Comparison of ENCODE assay signal across 17 cellular contexts in genomic region chr10:112510384-112510783, GRCh38.
DNase-seq lines count a peak whose midpoint lies in the region; ATAC-seq lines count a peak whose summit lies in the region.
"Had no signal": no experiment of that assay in that cellular context is flagged by ENCODE, and none has a peak within 500 bp of the region (broad histone marks: within the 10 kb centered on the region; RNA-seq: fewer than 3 reads in every experiment).

No MANE protein-coding gene starts in this region.

- DNase-seq in activated naive CD4-positive, alpha-beta T cell treated with Interleukin-2 at 50 U/mL for 16 hours, result peak; percentile 23
- no peak for DNase-seq in activated naive CD4-positive, alpha-beta T cell treated with anti-CD3 and anti-CD28 coated beads for 36 hours
- peak; percentile 47 for DNase-seq in activated CD4-positive, alpha-beta memory T cell treated with anti-CD3 and anti-CD28 coated beads, Interleukin-2, amount 10 ng/mL, durations not matched to agents 7 days and 5 days
- peak; percentile 26 to 32 for DNase-seq in stimulated activated CD8-positive, alpha-beta memory T cell treated with anti-CD3 and anti-CD28 coated beads, Interleukin-15, amount 100 ng/mL, for 48 hours (ENCODE audit: low read depth in 2 of 2)
- no peak for DNase-seq in NCI-H1694 treated with DMSO at 0.1 percent for 48 hours (lab: John Stamatoyannopoulos, UW)
- no peak for DNase-seq in DMS53 treated with DMSO at 0.1 percent for 48 hours (lab: John Stamatoyannopoulos, UW; ENCODE audit: unreplicated experiment)
- DNase-seq in HPDE6-E6E7 (ENCODE audit: extremely low spot score), result no peak
- DNase-seq: CD8-positive, alpha-beta memory T cell; Karpas-422; MM.1S; NCI-H1105; NCI-H187 treated with DMSO at 0.1 percent for 48 hours; NCI-H446; NCI-H774 had no signal

- no peaks in the 10 kb centered on the region for H3K27me3 Mint-ChIP-seq in activated naive CD4-positive, alpha-beta T cell treated with anti-CD3 and anti-CD28 coated beads for 36 hours (ENCODE audit: low read depth)
- H3K27me3 Mint-ChIP-seq in activated CD4-positive, alpha-beta memory T cell treated with anti-CD3 and anti-CD28 coated beads, Interleukin-2, amount 10 ng/mL, durations not matched to agents 7 days and 5 days, result no peaks in the 10 kb centered on the region
- H3K27me3 Mint-ChIP-seq: CD8-positive, alpha-beta memory T cell had no signal

- CTCF ChIA-PET in activated naive CD4-positive, alpha-beta T cell treated with anti-CD3 and anti-CD28 coated beads for 36 hours (lab: Charles Lee), result interaction anchor here (0.6 kb wide), 1 partner anchor 202 kb away, joined by 4 read pairs; no protein-coding TSS in a partner anchor
- CTCF ChIA-PET in activated CD4-positive, alpha-beta memory T cell treated with anti-CD3 and anti-CD28 coated beads, Interleukin-2, amount 10 ng/mL, durations not matched to agents 7 days and 5 days (lab: Charles Lee), result no interaction called here

- H3K9me3 Mint-ChIP-seq in activated naive CD4-positive, alpha-beta T cell treated with anti-CD3 and anti-CD28 coated beads for 36 hours, result peaks cover 1% of the 10 kb centered on the region
- H3K9me3 Mint-ChIP-seq in activated CD4-positive, alpha-beta memory T cell treated with anti-CD3 and anti-CD28 coated beads, Interleukin-2, amount 10 ng/mL, durations not matched to agents 7 days and 5 days, result no peaks in the 10 kb centered on the region

- peaks cover 10% of the 10 kb centered on the region for H3K4me1 Mint-ChIP-seq in activated naive CD4-positive, alpha-beta T cell treated with anti-CD3 and anti-CD28 coated beads for 36 hours (ENCODE audit: low read depth)
- peaks cover 15% of the 10 kb centered on the region for H3K4me1 Mint-ChIP-seq in activated CD4-positive, alpha-beta memory T cell treated with anti-CD3 and anti-CD28 coated beads, Interleukin-2, amount 10 ng/mL, durations not matched to agents 7 days and 5 days

- POLR2A ChIA-PET in activated CD4-positive, alpha-beta memory T cell treated with anti-CD3 and anti-CD28 coated beads, Interleukin-2, amount 10 ng/mL, durations not matched to agents 7 days and 5 days (lab: Charles Lee), result no interaction called here

- ATAC-seq in HG02973 (IDR thresholded peaks at IDR 0.05; ENCODE audit: unreplicated experiment), result peak; percentile 77
- ATAC-seq: Panc1, Right ventricle myocardium inferior had no signal

- H3K36me3 Mint-ChIP-seq in activated naive CD4-positive, alpha-beta T cell treated with anti-CD3 and anti-CD28 coated beads for 36 hours (ENCODE audit: low read depth), result peaks cover 7% of the 10 kb centered on the region
- H3K36me3 Mint-ChIP-seq in activated CD4-positive, alpha-beta memory T cell treated with anti-CD3 and anti-CD28 coated beads, Interleukin-2, amount 10 ng/mL, durations not matched to agents 7 days and 5 days (ENCODE audit: low read depth), result peaks cover 5% of the 10 kb centered on the region

- H3K4me3 Mint-ChIP-seq in activated naive CD4-positive, alpha-beta T cell treated with anti-CD3 and anti-CD28 coated beads for 36 hours, result no peak overlapping the region
- no peak overlapping the region for H3K4me3 Mint-ChIP-seq in activated CD4-positive, alpha-beta memory T cell treated with anti-CD3 and anti-CD28 coated beads, Interleukin-2, amount 10 ng/mL, durations not matched to agents 7 days and 5 days
- H3K4me3 Mint-ChIP-seq: CD8-positive, alpha-beta memory T cell had no signal

- intact Hi-C loops in activated naive CD4-positive, alpha-beta T cell treated with anti-CD3 and anti-CD28 coated beads for 36 hours (cut with micrococcal nuclease), result no loop called here

- no peak overlapping the region for H3K27ac Mint-ChIP-seq in activated naive CD4-positive, alpha-beta T cell treated with anti-CD3 and anti-CD28 coated beads for 36 hours
- no peak overlapping the region for H3K27ac Mint-ChIP-seq in activated CD4-positive, alpha-beta memory T cell treated with anti-CD3 and anti-CD28 coated beads, Interleukin-2, amount 10 ng/mL, durations not matched to agents 7 days and 5 days

Comparison
In these comparisons a context has a peak if more than half of its experiments do, and no peak if none do; other contexts are left out.
1. DNase-seq: peak in activated naive CD4-positive, alpha-beta T cell treated with Interleukin-2 at 50 U/mL for 16 hours (single experiment), activated CD4-positive, alpha-beta memory T cell treated with anti-CD3 and anti-CD28 coated beads, Interleukin-2, amount 10 ng/mL, durations not matched to agents 7 days and 5 days (single experiment) and stimulated activated CD8-positive, alpha-beta memory T cell treated with anti-CD3 and anti-CD28 coated beads, Interleukin-15, amount 100 ng/mL, for 48 hours (2 of 2); none in activated naive CD4-positive, alpha-beta T cell treated with anti-CD3 and anti-CD28 coated beads for 36 hours (single experiment), NCI-H1694 treated with DMSO at 0.1 percent for 48 hours (single experiment), DMS53 treated with DMSO at 0.1 percent for 48 hours (single experiment) and HPDE6-E6E7 (single experiment).